Comparison of ENCODE assay signal across 14 cellular contexts in genomic region chr4:38155589-38156294, GRCh38.
A peak's percentile ranks its signal among the peaks of the same experiment; 100 is the strongest.
DNase-seq lines count a peak whose midpoint lies in the region; ATAC-seq and TF ChIP-seq lines count a peak whose summit lies in the region.
"Had no signal": no experiment of that assay in that cellular context is flagged by ENCODE, and none has a peak within 500 bp of the region (broad histone marks: within the 10 kb centered on the region; RNA-seq: fewer than 3 reads in every experiment).

No MANE protein-coding gene starts in this region.

- peaks cover 28% of the 10 kb centered on the region for H3K4me1 Mint-ChIP-seq in T-helper 2 cell treated with Interferon-gamma antibody and Interleukin-4, amounts not matched to agents 5 μg/mL and 100 μg/mL, for 36 hours (ENCODE audit: low read depth)
- H3K4me1 Mint-ChIP-seq in naive thymus-derived CD8-positive, alpha-beta T cell: peaks cover 20 to 47% (median 47%) of the 10 kb centered on the region in 4 donors
- H3K4me1 Mint-ChIP-seq in stimulated activated effector memory CD8-positive, alpha-beta T cell treated with anti-CD3 and anti-CD28 coated beads, Interleukin-12 subunit alpha, Interleukin-12 subunit beta, amount 100 ng/mL, for 72 hours: peaks cover 28% of the 10 kb centered on the region

- peak overlapping the region in 3 of 4 donors; percentile 2 to 86 (median 75) for H3K27ac ChIP-seq in Peyer's patch

- H3K4me3 ChIP-seq in Peyer's patch (no peak overlapping the region), fibroblast of the aortic adventitia (ENCODE audit: low read depth, low read length) (no peak overlapping the region)
- H3K4me3 ChIP-seq: HAP-1, smooth muscle cell had no signal

- POLR2A ChIA-PET in naive thymus-derived CD8-positive, alpha-beta T cell (lab: Charles Lee): interaction anchor here (0.6 kb wide), 1 partner anchor 9 kb away, joined by 4 read pairs; no protein-coding TSS in a partner anchor

- H3K27me3 ChIP-seq in Peyer's patch: no peaks in the 10 kb centered on the region

- H3K36me3 Mint-ChIP-seq in T-helper 2 cell treated with Interferon-gamma antibody and Interleukin-4, amounts not matched to agents 5 μg/mL and 100 μg/mL, for 36 hours (ENCODE audit: low read depth): no peaks in the 10 kb centered on the region
- H3K36me3 Mint-ChIP-seq in naive thymus-derived CD8-positive, alpha-beta T cell: no peaks in the 10 kb centered on the region
- H3K36me3 Mint-ChIP-seq in stimulated activated effector memory CD8-positive, alpha-beta T cell treated with anti-CD3 and anti-CD28 coated beads, Interleukin-12 subunit alpha, Interleukin-12 subunit beta, amount 100 ng/mL, for 72 hours: no peaks in the 10 kb centered on the region

- no peak overlapping the region for H3K27ac Mint-ChIP-seq in T-helper 2 cell treated with Interferon-gamma antibody and Interleukin-4, amounts not matched to agents 5 μg/mL and 100 μg/mL, for 36 hours
- H3K27ac Mint-ChIP-seq in naive thymus-derived CD8-positive, alpha-beta T cell: peak overlapping the region in 5 of 10 donors; percentile 10 to 65 (median 22)
- no peak overlapping the region for H3K27ac Mint-ChIP-seq in stimulated activated effector memory CD8-positive, alpha-beta T cell treated with anti-CD3 and anti-CD28 coated beads, Interleukin-12 subunit alpha, Interleukin-12 subunit beta, amount 100 ng/mL, for 72 hours

- DNase-seq in T-helper 2 cell treated with Interferon-gamma antibody and Interleukin-4, amounts not matched to agents 5 μg/mL and 100 μg/mL, for 36 hours (ENCODE audit: low spot score): no peak
- DNase-seq in T-helper 2 cell (no peak), Peyer's patch (no peak), fibroblast of the aortic adventitia (ENCODE audit: low read depth) (peak; percentile 48), D341Med (ENCODE audit: low spot score) (no peak)
- DNase-seq in naive thymus-derived CD8-positive, alpha-beta T cell: no peak
- no peak for DNase-seq in stimulated activated effector memory CD8-positive, alpha-beta T cell treated with anti-CD3 and anti-CD28 coated beads, Interleukin-12 subunit alpha, Interleukin-12 subunit beta, amount 100 ng/mL, for 72 hours (ENCODE audit: low spot score in 2 of 2)
- DNase-seq: activated gamma-delta T cell, NCI-H187, NCI-H524 treated with DMSO at 0.1 percent for 48 hours, occipital lobe had no signal

- peaks cover 12% of the 10 kb centered on the region for H3K27me3 Mint-ChIP-seq in T-helper 2 cell treated with Interferon-gamma antibody and Interleukin-4, amounts not matched to agents 5 μg/mL and 100 μg/mL, for 36 hours (ENCODE audit: low read depth)
- no peaks in the 10 kb centered on the region for H3K27me3 Mint-ChIP-seq in naive thymus-derived CD8-positive, alpha-beta T cell

- H3K9me3 ChIP-seq in Peyer's patch: no peaks in the 10 kb centered on the region
- H3K9me3 ChIP-seq: HAP-1 had no signal

- peak in 1 of 2 donors; percentile 33 for ATAC-seq in naive thymus-derived CD8-positive, alpha-beta T cell
- no peak for ATAC-seq in GM21360 (IDR thresholded peaks at IDR 0.05; ENCODE audit: unreplicated experiment)
- ATAC-seq in stimulated activated effector memory CD8-positive, alpha-beta T cell treated with anti-CD3 and anti-CD28 coated beads, Interleukin-12 subunit alpha, Interleukin-12 subunit beta, amount 100 ng/mL, for 72 hours: no peak

- H3K36me3 ChIP-seq in Peyer's patch: no peaks in the 10 kb centered on the region
- H3K36me3 ChIP-seq: HAP-1 had no signal

- TF ChIP-seq CTCF in Peyer's patch (IDR thresholded peaks at IDR 0.05) (no peak), fibroblast of the aortic adventitia (IDR thresholded peaks at IDR 0.05; ENCODE audit: insufficient read depth, low read length) (no peak)

- peaks cover 4 to 16% (median 8%) of the 10 kb centered on the region in 4 donors for H3K4me1 ChIP-seq in Peyer's patch
- H3K4me1 ChIP-seq: HAP-1 had no signal

- H3K9me3 Mint-ChIP-seq in T-helper 2 cell treated with Interferon-gamma antibody and Interleukin-4, amounts not matched to agents 5 μg/mL and 100 μg/mL, for 36 hours: no peaks in the 10 kb centered on the region
- H3K9me3 Mint-ChIP-seq in naive thymus-derived CD8-positive, alpha-beta T cell: no peaks in the 10 kb centered on the region
- peaks cover 3% of the 10 kb centered on the region for H3K9me3 Mint-ChIP-seq in stimulated activated effector memory CD8-positive, alpha-beta T cell treated with anti-CD3 and anti-CD28 coated beads, Interleukin-12 subunit alpha, Interleukin-12 subunit beta, amount 100 ng/mL, for 72 hours

- TF ChIP-seq POLR2A in Peyer's patch (IDR thresholded peaks at IDR 0.05): no peak

- peak overlapping the region; percentile 32 for H3K4me3 Mint-ChIP-seq in T-helper 2 cell treated with Interferon-gamma antibody and Interleukin-4, amounts not matched to agents 5 μg/mL and 100 μg/mL, for 36 hours
- peak overlapping the region in 8 of 10 donors; percentile 13 to 75 (median 56) for H3K4me3 Mint-ChIP-seq in naive thymus-derived CD8-positive, alpha-beta T cell
- no peak overlapping the region for H3K4me3 Mint-ChIP-seq in stimulated activated effector memory CD8-positive, alpha-beta T cell treated with anti-CD3 and anti-CD28 coated beads, Interleukin-12 subunit alpha, Interleukin-12 subunit beta, amount 100 ng/mL, for 72 hours
